32 cellular contexts compared by ENCODE assay signal in the genomic region with DNA sequence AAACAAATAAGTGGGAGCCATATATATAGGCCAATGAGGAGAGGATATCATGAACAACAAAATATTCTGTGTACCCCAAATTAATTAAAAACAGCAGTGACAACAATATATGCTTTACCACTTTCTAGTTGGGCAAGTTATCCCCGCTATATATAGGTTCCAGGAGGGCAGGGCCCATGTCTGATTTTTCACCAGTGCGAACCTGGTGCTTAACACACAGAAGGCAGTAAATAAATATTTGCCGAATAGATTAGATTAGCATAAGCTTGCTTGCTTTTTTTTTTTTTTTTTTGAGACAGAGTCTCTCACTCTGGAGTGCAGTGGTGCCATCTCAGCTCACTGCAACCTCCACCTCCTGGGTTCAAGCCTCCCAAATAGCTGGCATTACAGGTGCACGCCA. TPM values are rescaled to one million over a fixed set of nuclear protein-coding genes. Genes with fewer than 3 reads are reported as not detected.
"Had no signal": no experiment of that assay in that cellular context is flagged by ENCODE, and none has a peak within 500 bp of the region (broad histone marks: within the 10 kb centered on the region; RNA-seq: fewer than 3 reads in every experiment).

No MANE protein-coding gene starts in this region.

- H3K4me1 Mint-ChIP-seq: mesothelial cell of epicardium had no signal

- H3K4me3 Mint-ChIP-seq: effector memory CD8-positive, alpha-beta T cell; endodermal cell; mesothelial cell of epicardium had no signal

- H3K27ac Mint-ChIP-seq: effector memory CD8-positive, alpha-beta T cell; endodermal cell; mesothelial cell of epicardium; naive B cell had no signal

- H3K4me1 ChIP-seq: esophagus squamous epithelium, gastrocnemius medialis, heart right ventricle, left lung, lower lobe of right lung had no signal

- DNase-seq: effector CD8-positive, alpha-beta T cell; effector memory CD8-positive, alpha-beta T cell; endodermal cell; erythroblast; esophagus squamous epithelium; foreskin fibroblast; foreskin melanocyte; gastrocnemius medialis; glutamatergic neuron; head of caudate nucleus; heart right ventricle; hippocampal formation; left cardiac atrium; left lung; left ventricle myocardium superior; lower lobe of right lung; mesenchymal stem cell; mucosa of descending colon; naive B cell had no signal

- H3K36me3 Mint-ChIP-seq: mesothelial cell of epicardium, naive B cell had no signal

- H3K9me3 ChIP-seq: esophagus squamous epithelium, gastrocnemius medialis, heart right ventricle, left lung, lower lobe of right lung, mucosa of descending colon had no signal

- ATAC-seq: effector memory CD8-positive, alpha-beta T cell; esophagus mucosa; gastrocnemius medialis; heart right ventricle; left cardiac atrium; left lung; left ventricle myocardium superior; lower lobe of right lung; mucosa of descending colon had no signal

- FAIRE-seq: colon, endometrium, islet of Langerhans, keratinocyte had no signal

- H3K27ac ChIP-seq: coronary artery, epithelial cell of prostate, esophagus squamous epithelium, gastrocnemius medialis, heart right ventricle, left lung, lower lobe of right lung had no signal

- H3K36me3 ChIP-seq: esophagus squamous epithelium, gastrocnemius medialis, heart right ventricle, left lung, lower lobe of right lung had no signal

- H3K9me3 Mint-ChIP-seq: effector memory CD8-positive, alpha-beta T cell; endodermal cell; mesothelial cell of epicardium; naive B cell had no signal

- H3K27me3 Mint-ChIP-seq: effector memory CD8-positive, alpha-beta T cell; naive B cell had no signal

- H3K27me3 ChIP-seq: esophagus squamous epithelium, gastrocnemius medialis, heart right ventricle, left lung had no signal

- H3K4me3 ChIP-seq: coronary artery, esophagus squamous epithelium, gastrocnemius medialis, heart right ventricle, left lung, lower lobe of right lung, mucosa of descending colon had no signal

RNA-seq across cellular contexts. Expression of a gene that starts 3.4 kb away (rescaled TPM):
- total RNA-seq: endodermal cell, esophagus mucosa, gastrocnemius medialis, glomerular endothelial cell, kidney epithelial cell, left lung, left ventricle myocardium superior, lower leg skin, lower lobe of right lung, mesenteric fat pad, mesothelial cell of epicardium, mucosa of descending colon had no signal
- polyA plus RNA-seq: heart right ventricle, keratinocyte had no signal

RNA-seq across cellular contexts. Expression of a gene that starts 30.1 kb away (rescaled TPM):
- total RNA-seq: mesenteric fat pad, myocyte had no signal
